Comparison of ENCODE assay signal across 1 cellular context in the genomic region with DNA sequence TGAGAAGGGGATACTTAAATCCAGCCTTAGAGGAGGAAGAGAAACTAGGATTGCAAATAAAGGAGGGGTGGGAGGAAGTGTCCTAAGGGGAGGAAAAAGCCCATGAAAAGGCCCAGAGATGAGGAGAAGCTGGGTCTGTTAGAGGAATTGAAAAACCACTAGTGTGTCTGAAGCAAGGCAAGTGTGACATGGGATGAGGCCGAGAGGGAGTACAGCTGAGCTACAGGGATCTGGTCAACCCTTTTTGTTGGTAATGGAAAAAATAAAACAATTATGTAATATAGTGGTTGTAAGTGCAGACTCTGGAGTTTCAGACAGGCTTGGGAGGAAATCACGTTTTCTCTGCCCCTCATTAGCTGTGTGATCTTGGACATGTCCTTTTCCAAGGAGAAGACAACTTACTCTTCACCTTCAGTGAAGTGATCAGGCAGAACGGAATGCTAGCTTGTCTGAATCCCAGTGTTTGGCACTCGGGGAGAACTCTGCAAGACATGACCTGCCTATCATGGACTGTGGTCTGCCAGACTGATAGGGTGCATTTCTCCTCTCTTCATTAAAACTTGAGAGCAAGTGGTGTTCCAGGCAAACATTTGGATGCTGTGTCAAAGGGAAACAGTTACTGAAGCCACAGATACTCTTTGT.
TF ChIP-seq lines count a peak whose summit lies in the region.

No MANE protein-coding gene starts in this region.

TF ChIP-seq in SK-N-SH treated with all-trans-retinoic acid at 6 μM for 48 hours, 23 proteins besides CTCF, POLR2A, EP300 and RAD21 (continued from another document):
- TF ChIP-seq, protein P1, sequence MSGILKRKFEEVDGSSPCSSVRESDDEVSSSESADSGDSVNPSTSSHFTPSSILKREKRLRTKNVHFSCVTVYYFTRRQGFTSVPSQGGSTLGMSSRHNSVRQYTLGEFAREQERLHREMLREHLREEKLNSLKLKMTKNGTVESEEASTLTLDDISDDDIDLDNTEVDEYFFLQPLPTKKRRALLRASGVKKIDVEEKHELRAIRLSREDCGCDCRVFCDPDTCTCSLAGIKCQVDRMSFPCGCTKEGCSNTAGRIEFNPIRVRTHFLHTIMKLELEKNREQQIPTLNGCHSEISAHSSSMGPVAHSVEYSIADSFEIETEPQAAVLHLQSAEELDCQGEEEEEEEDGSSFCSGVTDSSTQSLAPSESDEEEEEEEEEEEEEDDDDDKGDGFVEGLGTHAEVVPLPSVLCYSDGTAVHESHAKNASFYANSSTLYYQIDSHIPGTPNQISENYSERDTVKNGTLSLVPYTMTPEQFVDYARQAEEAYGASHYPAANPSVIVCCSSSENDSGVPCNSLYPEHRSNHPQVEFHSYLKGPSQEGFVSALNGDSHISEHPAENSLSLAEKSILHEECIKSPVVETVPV (CRISPR knock-in tag; IDR thresholded peaks at IDR 0.05) = no peak
